10 cellular contexts compared by ENCODE assay signal in genomic region chr6:150238294-150238693, GRCh38.
A peak's percentile ranks its signal among the peaks of the same experiment; 100 is the strongest.
DNase-seq lines count a peak whose midpoint lies in the region; ATAC-seq, FAIRE-seq and TF ChIP-seq lines count a peak whose summit lies in the region.
"Had no signal": no experiment of that assay in that cellular context is flagged by ENCODE, and none has a peak within 500 bp of the region (broad histone marks: within the 10 kb centered on the region; RNA-seq: fewer than 3 reads in every experiment).

No MANE protein-coding gene starts in this region.

- WGBS in GM12878 (ENCODE audit: insufficient coverage, insufficient replicate concordance, low lambda C conversion rate, missing lambda C conversion rate), result 24% methylated on average over 5 of the region's 5 CpGs
- WGBS in small intestine, 3 donors, result 14 to 40% (median 23%) methylated on average over 5 of the region's 5 CpGs

- SMC1A ChIA-PET in GM12878 (lab: Charles Lee; ENCODE audit: uncharacterized antibody, unreplicated experiment), result no interaction called here

- H3K4me3 ChIP-seq in GM12878 (no peak overlapping the region), small intestine (ENCODE audit: low read depth in 1 of 2, low read length in 2 of 2) (no peak overlapping the region)

- FAIRE-seq in GM12878 (lab: Jason Lieb, UNC) (no peak), small intestine (lab: Jason Lieb, UNC) (no peak)
- FAIRE-seq: islet of Langerhans had no signal

- intact Hi-C loops in GM12878 (cut with micrococcal nuclease; ENCODE audit: unreplicated experiment) (no loop called here), left cardiac atrium (cut with DNase I) (no loop called here), natural killer cell (cut with micrococcal nuclease) (no loop called here)

- no peak for TF ChIP-seq POLR2A in GM12878 (IDR thresholded peaks at IDR 0.05; ENCODE audit: low read depth, low read length)

- no TSS peak for BruUV-seq in GM12878 (replicated peaks; lab: Mats Ljungman, UMichigan)

- no peak for TF ChIP-seq CTCF in GM12878 (IDR thresholded peaks at IDR 0.05 in 2 of 3, conservative IDR thresholded peaks at IDR 0.05 in 1 of 3; ENCODE audit: control insufficient read depth in 2 of 3, extremely low read depth in 1 of 3, insufficient read depth in 1 of 3, low read depth in 3 of 3, low read length in 3 of 3)
- TF ChIP-seq CTCF in natural killer cell (IDR thresholded peaks at IDR 0.05), result no peak

- in situ Hi-C loops in GM12878 (cut with MboI), result no loop called here

- H3K9me3 Mint-ChIP-seq in natural killer cell, result no peaks in the 10 kb centered on the region

- ATAC-seq in GM12878, result peak; percentile 33
- peak; percentile 69 to 91 for ATAC-seq in left cardiac atrium
- no peak for ATAC-seq in GM21717 (IDR thresholded peaks at IDR 0.05; ENCODE audit: unreplicated experiment)
- no peak for ATAC-seq in natural killer cell

- H3K4me2 ChIP-seq in GM12878 (ENCODE audit: control insufficient read depth, insufficient read depth), result no peak overlapping the region

- DNase-seq in M059J (ENCODE audit: low read depth), result peak; percentile 27
- no peak for DNase-seq in GM12878 (ENCODE audit: low read depth, low spot score)
- peak; percentile 33 for DNase-seq in left cardiac atrium
- peak; percentile 80 for DNase-seq in small intestine
- no peak for DNase-seq in natural killer cell
- DNase-seq in SIG-M5 (lab: John Stamatoyannopoulos, UW), result no peak
- DNase-seq in NCI-H526 (lab: John Stamatoyannopoulos, UW), result no peak
- DNase-seq: stimulated activated CD4-positive, alpha-beta T cell treated with anti-CD3 and anti-CD28 coated beads, Interleukin-4, amount 100 ng/mL, for 4 hours had no signal

- RAD21 ChIA-PET in GM12878 (lab: Charles Lee; ENCODE audit: unreplicated experiment), result interaction anchor here (0.7 kb wide), 1 partner anchor 456 kb away, joined by 3 read pairs; no protein-coding TSS in a partner anchor

- no peak overlapping the region for H3K4me3 Mint-ChIP-seq in natural killer cell

- no peak overlapping the region for H3K27ac Mint-ChIP-seq in natural killer cell

- H3K4me1 Mint-ChIP-seq in natural killer cell, result peaks cover 4 to 9% of the 10 kb centered on the region in 2 donors

- TF ChIP-seq RAD21 in GM12878 (IDR thresholded peaks at IDR 0.05; ENCODE audit: insufficient read depth, low read depth, low read length), result no peak

- H3K79me2 ChIP-seq in GM12878 (ENCODE audit: control insufficient read depth, insufficient read depth, low read length), result no peaks in the 10 kb centered on the region

- H3K36me3 ChIP-seq in GM12878 (ENCODE audit: control insufficient read depth in 2 of 2, insufficient read depth in 2 of 2, low read length in 1 of 2) (no peaks in the 10 kb centered on the region), small intestine (ENCODE audit: control insufficient read depth in 2 of 2, insufficient read depth in 2 of 2, low read length in 2 of 2) (no peaks in the 10 kb centered on the region)

- POLR2A ChIA-PET in GM12878 (lab: Charles Lee), result no interaction called here

- H3K9me3 ChIP-seq in GM12878 (replicated peaks; ENCODE audit: control insufficient read depth, insufficient read depth, low read length) (no peaks in the 10 kb centered on the region), small intestine (ENCODE audit: control insufficient read depth, low read depth) (no peaks in the 10 kb centered on the region)

- no peak for TF ChIP-seq EP300 in GM12878 (IDR thresholded peaks at IDR 0.05; ENCODE audit: borderline replicate concordance in 1 of 2, control insufficient read depth in 1 of 2, low read depth in 2 of 2, low read length in 2 of 2)

- H3K27ac ChIP-seq in GM12878 (ENCODE audit: control insufficient read depth, insufficient read depth), result no peak overlapping the region
- H3K27ac ChIP-seq in small intestine (ENCODE audit: low read depth in 1 of 2, low read length in 1 of 2), result peak overlapping the region in 1 of 2 donors; percentile 39

- H3K9ac ChIP-seq in GM12878 (ENCODE audit: control insufficient read depth, insufficient read depth, low read length), result no peak overlapping the region

- H3K27me3 ChIP-seq in GM12878 (replicated peaks in 1 of 2; ENCODE audit: control insufficient read depth in 2 of 2, insufficient read depth in 2 of 2, low read length in 1 of 2), result peaks cover 0 to 2% of the 10 kb centered on the region in 2 experiments; a peak in 2 of 4 replicates
- H3K27me3 ChIP-seq in small intestine (ENCODE audit: control insufficient read depth in 2 of 2, insufficient read depth in 2 of 2, low read length in 2 of 2), result peaks cover 0 to 2% of the 10 kb centered on the region in 2 donors

- no peaks in the 10 kb centered on the region for H3K36me3 Mint-ChIP-seq in natural killer cell

- no peaks in the 10 kb centered on the region for H4K20me1 ChIP-seq in GM12878 (ENCODE audit: control insufficient read depth, insufficient read depth)

- H3K4me1 ChIP-seq in GM12878 (ENCODE audit: control insufficient read depth, insufficient read depth, low read length) (no peaks in the 10 kb centered on the region), small intestine (ENCODE audit: control insufficient read depth in 2 of 2, insufficient read depth in 1 of 2, low read depth in 1 of 2, low read length in 1 of 2) (peaks cover 0 to 3% of the 10 kb centered on the region in 2 donors)

- H3K27me3 Mint-ChIP-seq in natural killer cell (ENCODE audit: low read depth in 2 of 2), result peaks cover 7 to 8% of the 10 kb centered on the region in 2 donors

- CTCF ChIA-PET in GM12878 (lab: Yijun Ruan, JAX), result interaction anchor here (0.9 kb wide), 1 partner anchor 9 kb away, joined by 3 read pairs; no protein-coding TSS in a partner anchor

- H2AFZ ChIP-seq in GM12878 (ENCODE audit: control insufficient read depth, low read depth, low read length), result no peak overlapping the region

TF ChIP-seq in GM12878, 131 proteins besides CTCF, POLR2A, EP300 and RAD21:
- TF ChIP-seq TCF7 (IDR thresholded peaks at IDR 0.05; ENCODE audit: borderline replicate concordance) (no peak), YY1 (IDR thresholded peaks at IDR 0.05; ENCODE audit: low read depth, low read length) (no peak), KDM1A (IDR thresholded peaks at IDR 0.05; ENCODE audit: borderline replicate concordance) (no peak), JUND (IDR thresholded peaks at IDR 0.05; ENCODE audit: low read depth, low read length) (no peak), MYB (IDR thresholded peaks at IDR 0.05; ENCODE audit: borderline replicate concordance, low read depth, low read length) (no peak), ZNF384 (IDR thresholded peaks at IDR 0.05; ENCODE audit: borderline replicate concordance, low read depth, low read length) (no peak), REST (IDR thresholded peaks at IDR 0.05; ENCODE audit: low read depth, low read length) (no peak), BRCA1 (IDR thresholded peaks at IDR 0.05; ENCODE audit: low read depth, low read length) (no peak), CHD1 (IDR thresholded peaks at IDR 0.05; ENCODE audit: low read depth, low read length) (no peak), SKIL (IDR thresholded peaks at IDR 0.05; ENCODE audit: low read depth, poor library complexity, severe bottlenecking) (no peak), ASH2L (IDR thresholded peaks at IDR 0.05; ENCODE audit: borderline replicate concordance, low read depth) (no peak)

Comparison
In these comparisons a context has a peak if more than half of its experiments do, and no peak if none do; other contexts are left out.
1. DNase-seq: peak in M059J (single experiment), left cardiac atrium (single experiment) and small intestine (single experiment); none in GM12878 (single experiment), natural killer cell (single experiment), SIG-M5 (single experiment) and NCI-H526 (0 of 2).
2. ATAC-seq: peak in GM12878 (single experiment) and left cardiac atrium (2 of 2); none in GM21717 (single experiment) and natural killer cell (0 of 3).